Comparison of ENCODE assay signal across 1 cellular context in genomic region chr1:40373323-40374283, GRCh38.
TF ChIP-seq lines count a peak whose summit lies in the region.

TSS of gene SMAP2 (plus strand) at chr1:40373727. CDS start at chr1:40374121, 394 bp downstream.

TF ChIP-seq in HepG2, 621 proteins besides CTCF, POLR2A, EP300 and RAD21 (continued from another document and continues in another):
- TF ChIP-seq HIC2 (CRISPR knock-in tag; IDR thresholded peaks at IDR 0.05; ENCODE audit: low read depth) (no peak), KLF11 (CRISPR knock-in tag; IDR thresholded peaks at IDR 0.05) (no peak), MED8 (CRISPR knock-in tag; IDR thresholded peaks at IDR 0.05; ENCODE audit: insufficient replicate concordance) (no peak), HNRNPUL1 (IDR thresholded peaks at IDR 0.05; ENCODE audit: low read depth, low read length) (no peak), TGIF2 (CRISPR knock-in tag; IDR thresholded peaks at IDR 0.05) (peak; percentile 83; the same call in 1 of the 2 replicates), CHD2 (IDR thresholded peaks at IDR 0.05; ENCODE audit: low read depth, low read length) (no peak), ATF5 (CRISPR knock-in tag; IDR thresholded peaks at IDR 0.05; ENCODE audit: low read depth) (no peak), GABPB1 (CRISPR knock-in tag; IDR thresholded peaks at IDR 0.05) (peak; percentile 91), ZBTB2 (CRISPR knock-in tag; IDR thresholded peaks at IDR 0.05; ENCODE audit: low read depth) (no peak), ZNF792 (CRISPR knock-in tag; IDR thresholded peaks at IDR 0.05) (no peak), PCBP1 (IDR thresholded peaks at IDR 0.05; ENCODE audit: borderline replicate concordance, low read depth, low read length) (no peak), ZNF205 (CRISPR knock-in tag; IDR thresholded peaks at IDR 0.05) (no peak), PHB2 (IDR thresholded peaks at IDR 0.05; ENCODE audit: partially characterized antibody) (no peak), TARDBP (CRISPR knock-in tag; IDR thresholded peaks at IDR 0.05) (no peak), MAX (IDR thresholded peaks at IDR 0.05) (peak; percentile 55), RELA (CRISPR knock-in tag; IDR thresholded peaks at IDR 0.05) (no peak), CERS6 (CRISPR knock-in tag; IDR thresholded peaks at IDR 0.05) (no peak), ZNF576 (CRISPR knock-in tag; IDR thresholded peaks at IDR 0.05) (no peak), FOXA1 (IDR thresholded peaks at IDR 0.05) (no peak), FOXA1 (CRISPR knock-in tag; IDR thresholded peaks at IDR 0.05) (no peak), ZFP82 (CRISPR knock-in tag; IDR thresholded peaks at IDR 0.05; ENCODE audit: borderline replicate concordance) (no peak), THAP8 (CRISPR knock-in tag; IDR thresholded peaks at IDR 0.05; ENCODE audit: borderline replicate concordance) (no peak), TBP (CRISPR knock-in tag; IDR thresholded peaks at IDR 0.05) (no peak), RBAK (CRISPR knock-in tag; IDR thresholded peaks at IDR 0.05) (no peak), HMGXB3 (CRISPR knock-in tag; IDR thresholded peaks at IDR 0.05; ENCODE audit: borderline replicate concordance) (no peak), ZNF234 (CRISPR knock-in tag; conservative IDR thresholded peaks at IDR 0.05) (no peak), NFIC (IDR thresholded peaks at IDR 0.05; ENCODE audit: low read length) (no peak), NFE2L1 (CRISPR knock-in tag; IDR thresholded peaks at IDR 0.05; ENCODE audit: borderline replicate concordance) (no peak), RARG (CRISPR knock-in tag; IDR thresholded peaks at IDR 0.05; ENCODE audit: low read depth) (no peak), DDIT3 (CRISPR knock-in tag; IDR thresholded peaks at IDR 0.05) (no peak), MED1 (CRISPR knock-in tag; IDR thresholded peaks at IDR 0.05) (no peak), THAP9 (CRISPR knock-in tag; IDR thresholded peaks at IDR 0.05; ENCODE audit: borderline replicate concordance) (no peak), ZBTB42 (CRISPR knock-in tag; IDR thresholded peaks at IDR 0.05) (0 out of 2 replicates have a peak, but pooled peaks have one; percentile 29), TEAD2 (CRISPR knock-in tag; IDR thresholded peaks at IDR 0.05) (no peak), ZNF784 (CRISPR knock-in tag; IDR thresholded peaks at IDR 0.05; ENCODE audit: borderline replicate concordance) (no peak), EED (CRISPR knock-in tag; IDR thresholded peaks at IDR 0.05) (no peak), HDAC2 (CRISPR knock-in tag; IDR thresholded peaks at IDR 0.05) (no peak; the same call in 1 of the 2 replicates), GTF3A (CRISPR knock-in tag; conservative IDR thresholded peaks at IDR 0.05) (no peak), CBFB (CRISPR knock-in tag; IDR thresholded peaks at IDR 0.05) (no peak), MZF1 (CRISPR knock-in tag; IDR thresholded peaks at IDR 0.05; ENCODE audit: borderline replicate concordance) (no peak), KLF16 (CRISPR knock-in tag; IDR thresholded peaks at IDR 0.05) (peak in 1 of 2 experiments; percentile 69; a peak in 1 of 4 replicates), ETV6 (CRISPR knock-in tag; conservative IDR thresholded peaks at IDR 0.05) (no peak), ZNF484 (CRISPR knock-in tag; IDR thresholded peaks at IDR 0.05; ENCODE audit: borderline replicate concordance, low read depth) (no peak), CBX2 (IDR thresholded peaks at IDR 0.05; ENCODE audit: low read depth, low read length) (no peak), CBX2 (CRISPR knock-in tag; IDR thresholded peaks at IDR 0.05; ENCODE audit: low read depth) (no peak), ZBTB21 (CRISPR knock-in tag; IDR thresholded peaks at IDR 0.05) (no peak), PCBP2 (optimal IDR thresholded peaks at IDR 0.05; ENCODE audit: low read depth, low read length, poor library complexity, severe bottlenecking) (no peak), ZNF275 (CRISPR knock-in tag; IDR thresholded peaks at IDR 0.05; ENCODE audit: borderline replicate concordance) (no peak), ZNF281 (CRISPR knock-in tag; IDR thresholded peaks at IDR 0.05; ENCODE audit: borderline replicate concordance) (peak; percentile 69; the same call in 1 of the 2 replicates)
